ENCODE assay signal across 20 cellular contexts in the genomic region with DNA sequence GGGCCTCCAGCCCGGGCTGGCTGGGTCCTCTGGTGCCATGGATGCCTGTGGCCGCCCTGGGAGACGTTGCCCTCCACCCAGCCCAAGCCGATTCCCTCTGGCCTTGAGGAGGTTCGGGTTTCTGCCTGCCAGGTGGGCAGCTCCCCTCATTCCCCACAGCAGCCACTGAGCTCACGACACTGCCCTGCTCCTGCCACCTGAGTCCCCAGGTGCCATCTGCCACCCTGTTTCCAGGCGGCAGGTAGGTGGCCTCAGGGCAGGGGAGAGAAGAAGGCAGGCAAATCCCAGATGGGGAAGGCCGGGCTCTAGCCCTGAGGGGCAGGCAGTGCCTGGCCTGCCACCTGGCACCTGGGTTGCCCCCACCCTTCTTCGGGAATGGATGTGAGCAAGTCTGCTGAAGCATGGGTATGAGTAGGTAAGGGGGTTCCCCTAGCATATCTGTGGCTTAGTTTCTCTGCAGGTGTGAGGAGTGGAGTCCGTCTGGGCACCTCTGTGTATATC.
DNase-seq lines count a peak whose midpoint lies in the region; ATAC-seq, FAIRE-seq and TF ChIP-seq lines count a peak whose summit lies in the region.
"Had no signal": no experiment of that assay in that cellular context is flagged by ENCODE, and none has a peak within 500 bp of the region (broad histone marks: within the 10 kb centered on the region; RNA-seq: fewer than 3 reads in every experiment).

No MANE protein-coding gene starts in this region.

- FAIRE-seq in GM18507 (lab: Jason Lieb, UNC) (peak; percentile 48), pancreas (lab: Jason Lieb, UNC) (no peak)
- FAIRE-seq: G401.6 had no signal

- intact Hi-C loops in pancreas (cut with DNase I) = no loop called here
- intact Hi-C loops in lower leg skin (cut with DNase I; ENCODE audit: low total_unique reads) = no loop called here

- ATAC-seq in HG03175 (IDR thresholded peaks at IDR 0.05; ENCODE audit: unreplicated experiment) = peak; percentile 31
- ATAC-seq in pancreas = peak in 3 of 4 donors; percentile 9 to 65 (median 63)
- ATAC-seq: activated CD8-positive, alpha-beta memory T cell treated with anti-CD3 and anti-CD28 coated beads, Interleukin-2, amount 10 ng/mL, durations not matched to agents 7 days and 5 days; effector memory CD8-positive, alpha-beta T cell; left cardiac atrium had no signal

- no peak overlapping the region for H3K4me3 ChIP-seq in pancreas
- H3K4me3 ChIP-seq in lower leg skin (ENCODE audit: low read depth, poor library complexity, severe bottlenecking) = no peak overlapping the region
- H3K4me3 ChIP-seq in MG63 = no peak overlapping the region
- H3K4me3 ChIP-seq: hepatocyte had no signal

- peaks cover 30% of the 10 kb centered on the region for H3K36me3 Mint-ChIP-seq in brain

- 79 to 85% methylated on average over 10 of the region's 10 CpGs for WGBS in pancreas, 2 donors
- 65 to 67% methylated on average over 10 of the region's 10 CpGs for WGBS in lower leg skin, 2 donors

- peaks cover 3% of the 10 kb centered on the region for H3K27me3 Mint-ChIP-seq in brain
- H3K27me3 Mint-ChIP-seq: activated CD8-positive, alpha-beta memory T cell treated with anti-CD3 and anti-CD28 coated beads, Interleukin-2, amount 10 ng/mL, durations not matched to agents 7 days and 5 days; effector memory CD8-positive, alpha-beta T cell had no signal

- TF ChIP-seq CTCF in brain (conservative IDR thresholded peaks at IDR 0.05) = no peak
- TF ChIP-seq CTCF in pancreas (IDR thresholded peaks at IDR 0.05) = no peak
- no peak for TF ChIP-seq CTCF in lower leg skin (IDR thresholded peaks at IDR 0.05)

- H3K4me1 ChIP-seq in pancreas = no peaks in the 10 kb centered on the region

- no peaks in the 10 kb centered on the region for H3K36me3 ChIP-seq in pancreas
- H3K36me3 ChIP-seq in MG63 = peaks cover 63% of the 10 kb centered on the region

- H3K27me3 ChIP-seq in pancreas (no peaks in the 10 kb centered on the region), MG63 (no peaks in the 10 kb centered on the region)
- H3K27me3 ChIP-seq: hepatocyte had no signal

- no peaks in the 10 kb centered on the region for H3K9me3 ChIP-seq in pancreas
- no peaks in the 10 kb centered on the region for H3K9me3 ChIP-seq in MG63

- H3K9me3 Mint-ChIP-seq in brain = no peaks in the 10 kb centered on the region
- H3K9me3 Mint-ChIP-seq: effector memory CD8-positive, alpha-beta T cell; H9 had no signal

- H3K4me3 Mint-ChIP-seq in brain = no peak overlapping the region
- H3K4me3 Mint-ChIP-seq: activated CD8-positive, alpha-beta memory T cell treated with anti-CD3 and anti-CD28 coated beads, Interleukin-2, amount 10 ng/mL, durations not matched to agents 7 days and 5 days; effector memory CD8-positive, alpha-beta T cell; H9 had no signal

- TF ChIP-seq POLR2A in lower leg skin (IDR thresholded peaks at IDR 0.05) = no peak

- DNase-seq in GM18507 (ENCODE audit: extremely low spot score, insufficient read length, low read depth) (no peak), pancreas (peak in 1 of 6 donors; percentile 64), lower leg skin (ENCODE audit: low spot score in 2 of 2) (no peak), NCI-H146 (lab: John Stamatoyannopoulos, UW) (no peak), MG63 (no peak)
- DNase-seq: activated CD4-positive, CD25-positive, alpha-beta regulatory T cell treated with anti-CD3 and anti-CD28 coated beads, Interleukin-2, amount 50 U/mL, for 72 hours; activated CD8-positive, alpha-beta memory T cell treated with anti-CD3 and anti-CD28 coated beads, Interleukin-2, amount 10 ng/mL, durations not matched to agents 7 days and 5 days; activated effector memory CD4-positive, alpha-beta T cell treated with Interleukin-2 at 50 U/mL for 16 hours; effector memory CD8-positive, alpha-beta T cell; H9; left cardiac atrium; midbrain; NCI-H1694 treated with DMSO at 0.1 percent for 48 hours; NCI-H446 treated with DMSO at 0.1 percent for 48 hours; SHP77 treated with DMSO at 0.1 percent for 48 hours; stimulated activated CD4-positive, alpha-beta T cell treated with anti-CD3 and anti-CD28 coated beads, Interleukin-15, amount 100 ng/mL, for 24 hours had no signal

- peaks cover 94% of the 10 kb centered on the region for H3K4me1 Mint-ChIP-seq in brain

- H3K27ac ChIP-seq in pancreas = no peak overlapping the region
- H3K27ac ChIP-seq: hepatocyte had no signal

- peak overlapping the region in 3 of 5 experiments; percentile 59 to 98 (median 77) for H3K27ac Mint-ChIP-seq in brain
- H3K27ac Mint-ChIP-seq: activated CD8-positive, alpha-beta memory T cell treated with anti-CD3 and anti-CD28 coated beads, Interleukin-2, amount 10 ng/mL, durations not matched to agents 7 days and 5 days; H9 had no signal
